Comparison of ENCODE assay signal across 16 cellular contexts in the genomic region with DNA sequence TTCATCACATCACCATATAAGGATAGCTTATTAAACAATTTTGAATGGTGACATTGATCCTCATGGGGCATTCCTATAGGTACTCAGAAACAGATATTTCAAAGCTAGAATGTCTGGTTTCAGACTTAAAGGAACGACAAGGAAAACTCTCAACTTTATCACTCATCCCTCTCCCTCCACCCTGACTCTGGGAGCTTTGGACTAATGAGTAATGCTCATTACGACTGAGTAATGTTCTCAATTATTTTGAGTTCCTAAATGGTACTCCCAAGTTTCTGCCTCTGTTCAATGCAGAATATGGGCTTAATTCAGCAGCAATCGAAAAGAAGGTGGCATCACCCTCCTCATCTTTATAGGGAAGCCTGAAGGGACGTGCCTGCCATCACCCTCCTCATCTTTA. TPM values are rescaled to one million over a fixed set of nuclear protein-coding genes. Genes with fewer than 3 reads are reported as not detected.
A peak's percentile ranks its signal among the peaks of the same experiment; 100 is the strongest.
DNase-seq lines count a peak whose midpoint lies in the region; ATAC-seq and TF ChIP-seq lines count a peak whose summit lies in the region.
"Had no signal": no experiment of that assay in that cellular context is flagged by ENCODE, and none has a peak within 500 bp of the region (broad histone marks: within the 10 kb centered on the region; RNA-seq: fewer than 3 reads in every experiment).

No MANE protein-coding gene starts in this region.

- no peak overlapping the region for H2AFZ ChIP-seq in PC-3 (ENCODE audit: low read length)
- H2AFZ ChIP-seq in GM23338 = no peak overlapping the region

- H3K4me2 ChIP-seq in PC-3 (ENCODE audit: low read length) (no peak overlapping the region), GM23338 (no peak overlapping the region)
- H3K4me2 ChIP-seq: A549; BLaER1 treated with 17β-estradiol and CSF1 and Interleukin-3, amounts not matched to agents 10 nM and 100 nM had no signal

- H3K4me3 ChIP-seq in PC-3 (ENCODE audit: low read length) = no peak overlapping the region
- H3K4me3 ChIP-seq in fibroblast of mammary gland (ENCODE audit: control insufficient read depth, low read depth, low read length) = no peak overlapping the region
- H3K4me3 ChIP-seq in GM23338 = no peak overlapping the region
- H3K4me3 ChIP-seq: A549; BLaER1 treated with 17β-estradiol and CSF1 and Interleukin-3, amounts not matched to agents 10 nM and 100 nM had no signal

- H3K4me1 ChIP-seq in PC-3 (ENCODE audit: insufficient read depth, low read length) (peaks cover 26% of the 10 kb centered on the region), GM23338 (ENCODE audit: insufficient read depth) (peaks cover 12% of the 10 kb centered on the region)
- H3K4me1 ChIP-seq: A549 had no signal

- POLR2A ChIA-PET in PC-3 (lab: Charles Lee; ENCODE audit: unreplicated experiment) = no interaction called here

- no TSS peak for BruUV-seq in PC-3 (replicated peaks; lab: Mats Ljungman, UMichigan)

- H3K9me3 Mint-ChIP-seq in GM23338 = no peaks in the 10 kb centered on the region
- H3K9me3 Mint-ChIP-seq: CD4-positive, CD25-positive, alpha-beta regulatory T cell had no signal

- TF ChIP-seq CTCF in PC-3 (conservative IDR thresholded peaks at IDR 0.05; ENCODE audit: low read depth, low read length) (no peak), fibroblast of mammary gland (conservative IDR thresholded peaks at IDR 0.05; ENCODE audit: control insufficient read depth, insufficient read depth, low read depth, low read length) (no peak), GM23338 (conservative IDR thresholded peaks at IDR 0.05; ENCODE audit: low read depth in 2 of 2) (no peak), GM13977 (IDR thresholded peaks at IDR 0.05; ENCODE audit: extremely low read depth, insufficient read depth, missing control alignments) (no peak)

- H3K9ac ChIP-seq in PC-3 (ENCODE audit: low read length) = no peak overlapping the region; the same call in 1 of the 2 replicates
- H3K9ac ChIP-seq: BLaER1 treated with 17β-estradiol and CSF1 and Interleukin-3, amounts not matched to agents 10 nM and 100 nM had no signal

- H3F3A ChIP-seq in PC-3 (ENCODE audit: low read length, unreplicated experiment) (no peaks in the 10 kb centered on the region), GM23338 (replicated peaks; ENCODE audit: low read depth) (no peaks in the 10 kb centered on the region)

- intact Hi-C loops in PC-3 (cut with micrococcal nuclease) = no loop called here

- H3K27ac ChIP-seq in PC-3 (ENCODE audit: low read length) (peak overlapping the region; percentile 70), GM23338 (ENCODE audit: low read depth) (no peak overlapping the region)
- H3K27ac ChIP-seq: A549; BLaER1 treated with 17β-estradiol and CSF1 and Interleukin-3, amounts not matched to agents 10 nM and 100 nM; HL-60 had no signal

- in situ Hi-C loops in GM13977 (cut with MboI; ENCODE audit: low pct_unique_long_range_greater_than_20kb, low sequenced_read_pairs, unreplicated experiment) = no loop called here

- H3K4me3 Mint-ChIP-seq in GM23338 = no peak overlapping the region
- H3K4me3 Mint-ChIP-seq: CD4-positive, CD25-positive, alpha-beta regulatory T cell; IgD-negative memory B cell had no signal

- 0 out of 2 replicates have a peak, but pooled peaks have one; percentile 34 for ATAC-seq in PC-3
- ATAC-seq in HG02678 (IDR thresholded peaks at IDR 0.05; ENCODE audit: unreplicated experiment) = no peak
- ATAC-seq in GM23338 = no peak
- ATAC-seq: A549 had no signal

- H3K36me3 ChIP-seq in PC-3 (ENCODE audit: low read depth, low read length) = no peaks in the 10 kb centered on the region
- H3K36me3 ChIP-seq in GM23338 (ENCODE audit: insufficient read depth) = no peaks in the 10 kb centered on the region

- H3K27me3 Mint-ChIP-seq in GM23338 (ENCODE audit: insufficient read depth, low read depth, poor library complexity) = peaks cover 8% of the 10 kb centered on the region
- H3K27me3 Mint-ChIP-seq: CD4-positive, CD25-positive, alpha-beta regulatory T cell; IgD-negative memory B cell had no signal

- DNase-seq in ELR (ENCODE audit: low read depth) = peak; percentile 42
- peak; percentile 29 for DNase-seq in PC-3
- peak; percentile 65 for DNase-seq in fibroblast of mammary gland (ENCODE audit: low read depth)
- DNase-seq in HuH-7 (ENCODE audit: low spot score) = no peak
- DNase-seq in GM23338 (ENCODE audit: low spot score) = no peak
- no peak for DNase-seq in GM13977 (ENCODE audit: low spot score)
- DNase-seq: CD4-positive, CD25-positive, alpha-beta regulatory T cell; DMS53; H7; KG1 had no signal

- H3K36me3 Mint-ChIP-seq in GM23338 (ENCODE audit: low read depth) = no peaks in the 10 kb centered on the region
- H3K36me3 Mint-ChIP-seq: CD4-positive, CD25-positive, alpha-beta regulatory T cell; IgD-negative memory B cell had no signal

- H3K9me2 ChIP-seq in PC-3 (replicated peaks; ENCODE audit: low read length) = no peaks in the 10 kb centered on the region
- 0 out of 2 replicates have a peak, but pooled peaks cover 4% of the 10 kb centered on the region for H3K9me2 ChIP-seq in GM23338 (ENCODE audit: insufficient read depth)

- H3K4me1 Mint-ChIP-seq in GM23338 = peaks cover 10% of the 10 kb centered on the region
- H3K4me1 Mint-ChIP-seq: IgD-negative memory B cell had no signal

- CTCF ChIA-PET in PC-3 (lab: Charles Lee) = interaction anchor here (0.6 kb wide), 1 partner anchor 180 kb away, joined by 3 read pairs; no protein-coding TSS in a partner anchor

- H3K79me2 ChIP-seq in PC-3 (ENCODE audit: low read length) = no peaks in the 10 kb centered on the region
- H3K79me2 ChIP-seq in GM23338 (replicated peaks; ENCODE audit: insufficient read depth) = no peaks in the 10 kb centered on the region

- no peaks in the 10 kb centered on the region for H3K9me3 ChIP-seq in PC-3 (ENCODE audit: low read length)
- H3K9me3 ChIP-seq: A549; BLaER1 treated with 17β-estradiol and CSF1 and Interleukin-3, amounts not matched to agents 10 nM and 100 nM had no signal

- H4K20me1 ChIP-seq in PC-3 (ENCODE audit: low read length) = no peaks in the 10 kb centered on the region
- no peaks in the 10 kb centered on the region for H4K20me1 ChIP-seq in GM23338 (replicated peaks; ENCODE audit: insufficient read depth)

- H3K27me3 ChIP-seq in PC-3 (ENCODE audit: low read length) (no peaks in the 10 kb centered on the region), GM23338 (ENCODE audit: insufficient read depth) (no peaks in the 10 kb centered on the region)

- H3K27ac Mint-ChIP-seq in GM23338 = no peak overlapping the region
- H3K27ac Mint-ChIP-seq: CD4-positive, CD25-positive, alpha-beta regulatory T cell; IgD-negative memory B cell had no signal

TF ChIP-seq in GM23338, 12 proteins besides CTCF, POLR2A, EP300 and RAD21 (continues in another document):
- TF ChIP-seq STAT1 (IDR thresholded peaks at IDR 0.05; ENCODE audit: unreplicated experiment) (no peak), EZH2 (IDR thresholded peaks at IDR 0.05; ENCODE audit: low read depth, unreplicated experiment) (no peak), JUNB (IDR thresholded peaks at IDR 0.05; ENCODE audit: unreplicated experiment) (no peak), NANOG (IDR thresholded peaks at IDR 0.05; ENCODE audit: borderline replicate concordance) (no peak), EZH2phosphoT487 (IDR thresholded peaks at IDR 0.05; ENCODE audit: unreplicated experiment) (no peak)
- TF ChIP-seq, protein P1, sequence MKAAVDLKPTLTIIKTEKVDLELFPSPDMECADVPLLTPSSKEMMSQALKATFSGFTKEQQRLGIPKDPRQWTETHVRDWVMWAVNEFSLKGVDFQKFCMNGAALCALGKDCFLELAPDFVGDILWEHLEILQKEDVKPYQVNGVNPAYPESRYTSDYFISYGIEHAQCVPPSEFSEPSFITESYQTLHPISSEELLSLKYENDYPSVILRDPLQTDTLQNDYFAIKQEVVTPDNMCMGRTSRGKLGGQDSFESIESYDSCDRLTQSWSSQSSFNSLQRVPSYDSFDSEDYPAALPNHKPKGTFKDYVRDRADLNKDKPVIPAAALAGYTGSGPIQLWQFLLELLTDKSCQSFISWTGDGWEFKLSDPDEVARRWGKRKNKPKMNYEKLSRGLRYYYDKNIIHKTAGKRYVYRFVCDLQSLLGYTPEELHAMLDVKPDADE (IDR thresholded peaks at IDR 0.05) = no peak

RNA-seq across cellular contexts. Expression of a gene that starts 43.4 kb away (rescaled TPM):
- 0.46 and 0.77 TPM in 2 replicates for total RNA-seq in PC-3 (2014; rRNA removed)
- total RNA-seq in GM23338 (2014; rRNA removed; shearing (Covaris generic)) = 0.19 and 1.5 TPM in 2 replicates
- 0.49 and 0.65 TPM in 2 replicates for polyA plus RNA-seq in GM23338 (2016; fragmentation: Nextera tagmentation; extraction: Ambion mirVana)
- total RNA-seq: G401, H7 had no signal
- polyA plus RNA-seq: A549, IgD-negative memory B cell had no signal

RNA-seq across cellular contexts. Expression of a gene that starts 44.2 kb away (rescaled TPM):
- 40.0 and 67.9 TPM in 2 replicates for total RNA-seq in PC-3 (2014; rRNA removed)
- total RNA-seq in GM23338 (2014; rRNA removed; shearing (Covaris generic)) = 0.12 and 2.6 TPM in 2 replicates
- 1.5 and 1.7 TPM in 2 replicates for polyA plus RNA-seq in GM23338 (2016; fragmentation: Nextera tagmentation; extraction: Ambion mirVana)
- total RNA-seq: G401 had no signal

Comparison
In these comparisons a context has a peak if more than half of its experiments do, and no peak if none do; other contexts are left out.
1. DNase-seq: peak in ELR (single experiment), PC-3 (single experiment) and fibroblast of mammary gland (single experiment); none in HuH-7 (single experiment), GM23338 (single experiment) and GM13977 (single experiment).
2. RNA of a gene that starts 44.2 kb away (total RNA-seq): 40.0 to 67.9 TPM in PC-3; 0.12 to 2.6 TPM in GM23338; every median in the first group is over 10 times any median in the second.